Comparison of ENCODE assay signal across 19 cellular contexts in the genomic region with DNA sequence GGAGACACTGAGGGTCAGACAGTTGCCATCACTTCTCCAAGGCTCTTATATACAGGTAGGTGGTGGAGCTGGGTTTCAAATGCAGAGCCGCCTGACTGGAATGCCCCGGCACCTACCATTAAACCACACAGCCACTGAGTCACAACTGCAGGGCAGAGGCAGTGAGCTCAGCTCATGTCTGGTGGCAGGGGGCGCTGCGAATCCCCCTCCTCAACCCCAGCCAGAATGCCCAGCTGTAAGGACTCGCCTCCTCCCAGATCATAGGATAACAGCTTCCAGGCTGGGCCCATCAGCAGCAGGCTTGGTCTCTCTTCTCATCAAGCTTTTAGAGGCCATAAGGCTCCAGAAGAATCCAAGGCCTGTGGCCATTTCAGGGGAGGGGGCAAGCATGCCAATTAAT. TPM values are rescaled to one million over a fixed set of nuclear protein-coding genes. Genes with fewer than 3 reads are reported as not detected.
A peak's percentile ranks its signal among the peaks of the same experiment; 100 is the strongest.
DNase-seq lines count a peak whose midpoint lies in the region; ATAC-seq and TF ChIP-seq lines count a peak whose summit lies in the region.
"Had no signal": no experiment of that assay in that cellular context is flagged by ENCODE, and none has a peak within 500 bp of the region (broad histone marks: within the 10 kb centered on the region; RNA-seq: fewer than 3 reads in every experiment).

No MANE protein-coding gene starts in this region.

- no peak overlapping the region for H3K27ac Mint-ChIP-seq in H9
- no peak overlapping the region for H3K27ac Mint-ChIP-seq in activated T-helper 1 cell treated with anti-CD3 and anti-CD28 coated beads, Interleukin-12 subunit alpha, Interleukin-12 subunit beta, Interleukin-2, Interleukin-4 antibody, amounts not matched to agents 30 ng/mL and 10 ng/mL and 1 ng/mL, durations not matched to agents 14 hours and 24 hours and 36 hours
- H3K27ac Mint-ChIP-seq: CD4-positive, alpha-beta memory T cell; stimulated activated memory B cell treated with anti-CD40 and anti-IgM and Interleukin-4, amounts not matched to agents 10 μg/mL and 1 μg/mL and 100 μg/mL, for 72 hours; type B pancreatic cell had no signal

- no peak overlapping the region for H2AK5ac ChIP-seq in H9 (ENCODE audit: insufficient read length, low read length)

- H3K56ac ChIP-seq in H9 (ENCODE audit: insufficient read length, low read depth, low read length): no peak overlapping the region

- H3K4ac ChIP-seq in H9 (ENCODE audit: low read depth, low read length): no peak overlapping the region

- H3K9ac ChIP-seq in H9 (ENCODE audit: extremely low read depth, insufficient read length, low read length): no peak overlapping the region
- peak overlapping the region in 2 of 5 donors; percentile 10 to 38 for H3K9ac ChIP-seq in subcutaneous abdominal adipose tissue (ENCODE audit: low read length in 5 of 5)

- H3K4me3 Mint-ChIP-seq in H9: no peak overlapping the region
- no peak overlapping the region for H3K4me3 Mint-ChIP-seq in activated T-helper 1 cell treated with anti-CD3 and anti-CD28 coated beads, Interleukin-12 subunit alpha, Interleukin-12 subunit beta, Interleukin-2, Interleukin-4 antibody, amounts not matched to agents 30 ng/mL and 10 ng/mL and 1 ng/mL, durations not matched to agents 14 hours and 24 hours and 36 hours
- H3K4me3 Mint-ChIP-seq: CD4-positive, alpha-beta memory T cell; stimulated activated memory B cell treated with anti-CD40 and anti-IgM and Interleukin-4, amounts not matched to agents 10 μg/mL and 1 μg/mL and 100 μg/mL, for 72 hours; type B pancreatic cell had no signal

- H4K5ac ChIP-seq in H9 (ENCODE audit: insufficient read length, low read depth, low read length): no peak overlapping the region

- peak; percentile 48; the same call in 2 of the 3 replicates for TF ChIP-seq CTCF in H9 (conservative IDR thresholded peaks at IDR 0.05)

- no peak overlapping the region for H4K91ac ChIP-seq in H9 (ENCODE audit: insufficient read length, low read depth, low read length)

- no peak for ATAC-seq in HG02763 (IDR thresholded peaks at IDR 0.05; ENCODE audit: unreplicated experiment)
- ATAC-seq in GM21515 (IDR thresholded peaks at IDR 0.05; ENCODE audit: unreplicated experiment): no peak
- ATAC-seq: stimulated activated memory B cell treated with anti-CD40 and anti-IgM and Interleukin-4, amounts not matched to agents 10 μg/mL and 1 μg/mL and 100 μg/mL, for 72 hours had no signal

- H3K23ac ChIP-seq in H9 (ENCODE audit: insufficient read length, low read depth, low read length): no peak overlapping the region

- H3K14ac ChIP-seq in H9 (ENCODE audit: insufficient read depth, low read length): no peak overlapping the region

- H3K27me3 ChIP-seq in H9 (ENCODE audit: insufficient read depth, low read length) (no peaks in the 10 kb centered on the region), subcutaneous abdominal adipose tissue (ENCODE audit: control insufficient read depth in 5 of 5, insufficient read depth in 4 of 5, low read length in 5 of 5) (no peaks in the 10 kb centered on the region)

- H3K79me1 ChIP-seq in H9 (ENCODE audit: insufficient read depth, low read depth, low read length, poor library complexity, severe bottlenecking): no peaks in the 10 kb centered on the region

- H3K18ac ChIP-seq in H9 (ENCODE audit: insufficient read length, low read depth, low read length): no peak overlapping the region

- no peaks in the 10 kb centered on the region for H3K23me2 ChIP-seq in H9 (ENCODE audit: insufficient read length, low read depth, low read length, poor library complexity, severe bottlenecking)

- intact Hi-C loops in activated T-helper 1 cell treated with anti-CD3 and anti-CD28 coated beads, Interleukin-12 subunit alpha, Interleukin-12 subunit beta, Interleukin-2, Interleukin-4 antibody, amounts not matched to agents 30 ng/mL and 10 ng/mL and 1 ng/mL, durations not matched to agents 14 hours and 24 hours and 36 hours (cut with micrococcal nuclease): no loop called here

- H3K4me1 ChIP-seq in H9 (ENCODE audit: insufficient read depth, low read length) (no peaks in the 10 kb centered on the region), subcutaneous abdominal adipose tissue (ENCODE audit: control insufficient read depth in 5 of 5, insufficient read depth in 5 of 5, low read length in 5 of 5) (peaks cover 3 to 62% (median 44%) of the 10 kb centered on the region in 5 donors)
- H3K4me1 ChIP-seq: gastrocnemius medialis had no signal

- H3K9me3 ChIP-seq in H9 (ENCODE audit: control insufficient read depth, low read depth, low read length) (no peaks in the 10 kb centered on the region), subcutaneous abdominal adipose tissue (ENCODE audit: control insufficient read depth in 5 of 5, low read length in 5 of 5) (no peaks in the 10 kb centered on the region)
- H3K9me3 ChIP-seq: gastrocnemius medialis had no signal

- H3K36me3 ChIP-seq in subcutaneous abdominal adipose tissue (ENCODE audit: control insufficient read depth in 5 of 5, insufficient read depth in 5 of 5, low read length in 5 of 5): no peaks in the 10 kb centered on the region
- H3K36me3 ChIP-seq: gastrocnemius medialis had no signal

- H3K36me3 Mint-ChIP-seq in H9 (ENCODE audit: insufficient read depth in 1 of 3, low read depth in 3 of 3): no peaks in the 10 kb centered on the region
- H3K36me3 Mint-ChIP-seq in activated T-helper 1 cell treated with anti-CD3 and anti-CD28 coated beads, Interleukin-12 subunit alpha, Interleukin-12 subunit beta, Interleukin-2, Interleukin-4 antibody, amounts not matched to agents 30 ng/mL and 10 ng/mL and 1 ng/mL, durations not matched to agents 14 hours and 24 hours and 36 hours (ENCODE audit: low read depth): no peaks in the 10 kb centered on the region
- H3K36me3 Mint-ChIP-seq: CD4-positive, alpha-beta memory T cell; stimulated activated memory B cell treated with anti-CD40 and anti-IgM and Interleukin-4, amounts not matched to agents 10 μg/mL and 1 μg/mL and 100 μg/mL, for 72 hours; type B pancreatic cell had no signal

- no peak overlapping the region for H3K4me2 ChIP-seq in H9 (ENCODE audit: insufficient read depth, insufficient read length, low read length)
- H3K4me2 ChIP-seq: smooth muscle cell had no signal

- no peak overlapping the region for H2BK120ac ChIP-seq in H9 (ENCODE audit: low read depth, low read length, poor library complexity, severe bottlenecking)

- no peaks in the 10 kb centered on the region; a peak in 1 of 5 replicates for H3K9me3 Mint-ChIP-seq in H9
- no peaks in the 10 kb centered on the region for H3K9me3 Mint-ChIP-seq in activated T-helper 1 cell treated with anti-CD3 and anti-CD28 coated beads, Interleukin-12 subunit alpha, Interleukin-12 subunit beta, Interleukin-2, Interleukin-4 antibody, amounts not matched to agents 30 ng/mL and 10 ng/mL and 1 ng/mL, durations not matched to agents 14 hours and 24 hours and 36 hours
- H3K9me3 Mint-ChIP-seq: effector memory CD8-positive, alpha-beta T cell; stimulated activated memory B cell treated with anti-CD40 and anti-IgM and Interleukin-4, amounts not matched to agents 10 μg/mL and 1 μg/mL and 100 μg/mL, for 72 hours; type B pancreatic cell had no signal

- peaks cover 3% of the 10 kb centered on the region for H4K20me1 ChIP-seq in H9 (ENCODE audit: control insufficient read depth, insufficient read depth, insufficient read length)

- no peak overlapping the region for H2AFZ ChIP-seq in H9 (ENCODE audit: low read length)

- no peak overlapping the region for H3K27ac ChIP-seq in H9 (ENCODE audit: insufficient read length, low read depth, low read length)
- peak overlapping the region; percentile 92 for H3K27ac ChIP-seq in cingulate gyrus (ENCODE audit: low read depth, low read length)
- peak overlapping the region; percentile 76 for H3K27ac ChIP-seq in subcutaneous abdominal adipose tissue (ENCODE audit: low read depth, low read length)
- H3K27ac ChIP-seq: gastrocnemius medialis had no signal

- peaks cover 5 to 10% of the 10 kb centered on the region in 2 experiments; a peak in 3 of 4 replicates for H3K4me1 Mint-ChIP-seq in H9
- no peaks in the 10 kb centered on the region for H3K4me1 Mint-ChIP-seq in activated T-helper 1 cell treated with anti-CD3 and anti-CD28 coated beads, Interleukin-12 subunit alpha, Interleukin-12 subunit beta, Interleukin-2, Interleukin-4 antibody, amounts not matched to agents 30 ng/mL and 10 ng/mL and 1 ng/mL, durations not matched to agents 14 hours and 24 hours and 36 hours (ENCODE audit: low read depth)
- H3K4me1 Mint-ChIP-seq: CD4-positive, alpha-beta memory T cell; stimulated activated memory B cell treated with anti-CD40 and anti-IgM and Interleukin-4, amounts not matched to agents 10 μg/mL and 1 μg/mL and 100 μg/mL, for 72 hours had no signal

- no peak overlapping the region for H2BK5ac ChIP-seq in H9 (ENCODE audit: insufficient read length, low read length)

- no peak overlapping the region for H4K8ac ChIP-seq in H9 (replicated peaks; ENCODE audit: insufficient read length, low read depth, low read length)

- no peak overlapping the region for H3T11ph ChIP-seq in H9 (ENCODE audit: low read length)

- no peak overlapping the region for H2BK20ac ChIP-seq in H9 (ENCODE audit: low read depth, low read length, poor library complexity, severe bottlenecking)

- H2BK15ac ChIP-seq in H9 (ENCODE audit: low read depth, low read length): no peak overlapping the region

- no CpG with 5 or more reads among the region's 5 CpGs for WGBS in H9 (ENCODE audit: extremely low coverage, insufficient read length, low lambda C conversion rate)

- no peak overlapping the region for H3K4me3 ChIP-seq in subcutaneous abdominal adipose tissue (ENCODE audit: low read depth in 1 of 5, low read length in 5 of 5)
- H3K4me3 ChIP-seq: gastrocnemius medialis, smooth muscle cell had no signal

- DNase-seq in H9 (peak; percentile 50), kidney tubule cell (ENCODE audit: low spot score) (peak; percentile 43), DMS79 treated with DMSO at 0.1 percent for 48 hours (lab: John Stamatoyannopoulos, UW) (no peak)
- no peak for DNase-seq in activated T-helper 1 cell treated with anti-CD3 and anti-CD28 coated beads, Interleukin-12 subunit alpha, Interleukin-12 subunit beta, Interleukin-2, Interleukin-4 antibody, amounts not matched to agents 30 ng/mL and 10 ng/mL and 1 ng/mL, durations not matched to agents 14 hours and 24 hours and 36 hours (ENCODE audit: low spot score)
- DNase-seq: activated CD4-positive, alpha-beta T cell treated with anti-CD3 and anti-CD28 coated beads, Interleukin-2, amount 50 U/mL, for 1 hour; activated naive CD4-positive, alpha-beta T cell treated with anti-CD3 and anti-CD28 coated beads, Interleukin-2, amount 50 U/mL, for 16 hours; CD4-positive, alpha-beta memory T cell; gastrocnemius medialis; NCI-H2081 treated with DMSO at 0.1 percent for 48 hours; T-helper 9 cell had no signal

- H2BK12ac ChIP-seq in H9 (ENCODE audit: insufficient read length, low read depth, low read length): no peak overlapping the region

- peaks cover 7% of the 10 kb centered on the region for H3K27me3 Mint-ChIP-seq in H9 (ENCODE audit: low read depth)
- peaks cover 3% of the 10 kb centered on the region for H3K27me3 Mint-ChIP-seq in activated T-helper 1 cell treated with anti-CD3 and anti-CD28 coated beads, Interleukin-12 subunit alpha, Interleukin-12 subunit beta, Interleukin-2, Interleukin-4 antibody, amounts not matched to agents 30 ng/mL and 10 ng/mL and 1 ng/mL, durations not matched to agents 14 hours and 24 hours and 36 hours (ENCODE audit: insufficient read depth)

- no peaks in the 10 kb centered on the region for H3K79me2 ChIP-seq in H9 (ENCODE audit: insufficient read depth, low read length)

RNA-seq across cellular contexts. Expression of a gene that starts 26.4 kb away (rescaled TPM):
- 5.0 and 6.1 TPM in 2 replicates for total RNA-seq in H9 (2021)
- total RNA-seq in activated T-helper 1 cell treated with anti-CD3 and anti-CD28 coated beads, Interleukin-12 subunit alpha, Interleukin-12 subunit beta, Interleukin-2, Interleukin-4 antibody, amounts not matched to agents 30 ng/mL and 10 ng/mL and 1 ng/mL, durations not matched to agents 14 hours and 24 hours and 36 hours: not detected in 2 replicates
- total RNA-seq: CD4-positive, alpha-beta memory T cell; MCF 10A had no signal

Comparison
In these comparisons a context has a peak if more than half of its experiments do, and no peak if none do; other contexts are left out.
1. DNase-seq: peak in H9 (single experiment) and kidney tubule cell (single experiment); none in activated T-helper 1 cell treated with anti-CD3 and anti-CD28 coated beads, Interleukin-12 subunit alpha, Interleukin-12 subunit beta, Interleukin-2, Interleukin-4 antibody, amounts not matched to agents 30 ng/mL and 10 ng/mL and 1 ng/mL, durations not matched to agents 14 hours and 24 hours and 36 hours (single experiment) and DMS79 treated with DMSO at 0.1 percent for 48 hours (single experiment).